In the genomic region with DNA sequence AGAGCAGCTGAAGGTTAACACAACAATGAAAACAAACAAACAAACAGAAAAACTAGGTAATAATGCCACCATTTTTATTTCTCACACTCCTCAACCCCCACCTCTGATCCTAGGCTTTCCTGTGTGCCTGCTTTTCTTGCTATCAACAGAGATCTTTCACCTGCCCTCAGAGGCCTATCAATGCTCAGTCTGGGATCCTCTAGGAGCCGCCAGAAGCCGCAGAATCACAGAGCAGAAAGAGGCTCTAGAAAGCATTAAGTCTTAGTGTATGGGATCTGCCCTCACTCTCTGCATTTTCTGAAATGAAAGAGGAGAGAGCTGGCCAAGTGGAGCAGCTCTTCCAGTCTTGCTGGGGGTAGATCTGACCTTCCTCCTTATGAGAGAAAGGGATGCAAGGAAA, we compare ENCODE assay signal across 20 cellular contexts.
DNase-seq lines count a peak whose midpoint lies in the region; FAIRE-seq and TF ChIP-seq lines count a peak whose summit lies in the region.
"Had no signal": no experiment of that assay in that cellular context is flagged by ENCODE, and none has a peak within 500 bp of the region (broad histone marks: within the 10 kb centered on the region; RNA-seq: fewer than 3 reads in every experiment).

No MANE protein-coding gene starts in this region.

- no peak overlapping the region for H3K4me3 ChIP-seq in LNCaP clone FGC (ENCODE audit: low read depth, low read length)
- no peak overlapping the region for H3K4me3 ChIP-seq in lower leg skin (ENCODE audit: low read depth, poor library complexity, severe bottlenecking)
- H3K4me3 ChIP-seq: SJCRH30, stomach had no signal

- no peak overlapping the region for H3K27ac ChIP-seq in VCaP
- H3K27ac ChIP-seq: SJCRH30, stomach had no signal

- DNase-seq in D721Med (ENCODE audit: insufficient read length, low spot score) = no peak
- no peak for DNase-seq in LNCaP clone FGC (ENCODE audit: low read depth)
- DNase-seq in islet precursor cell = peak; percentile 72
- DNase-seq in activated CD4-positive, CD25-positive, alpha-beta regulatory T cell treated with anti-CD3 and anti-CD28 coated beads, Interleukin-2, amount 50 U/mL, for 72 hours = no peak
- no peak for DNase-seq in lower leg skin (ENCODE audit: low spot score in 2 of 2)
- DNase-seq in epidermal melanocyte (ENCODE audit: insufficient read length, low spot score) = no peak
- DNase-seq: activated CD4-positive, alpha-beta T cell treated with anti-CD3 and anti-CD28 coated beads for 4 hours; activated effector memory CD4-positive, alpha-beta T cell treated with Interleukin-2 at 50 U/mL for 16 hours; dermis blood vessel endothelial cell; HFFc6; Karpas-422; NCI-H1436 treated with DMSO at 0.1 percent for 48 hours; NCI-H510A; occipital lobe; PC-3; stomach; T1000 had no signal

- peak; percentile 14 for TF ChIP-seq CTCF in D721Med (IDR thresholded peaks at IDR 0.05; ENCODE audit: insufficient read depth, missing control alignments)
- TF ChIP-seq CTCF in LNCaP clone FGC (IDR thresholded peaks at IDR 0.05; ENCODE audit: control insufficient read depth, extremely low read depth, insufficient read depth) = peak; percentile 59
- peak; percentile 62 for TF ChIP-seq CTCF in VCaP (conservative IDR thresholded peaks at IDR 0.05)
- no peak for TF ChIP-seq CTCF in lower leg skin (IDR thresholded peaks at IDR 0.05)

- no peak for TF ChIP-seq POLR2A in lower leg skin (IDR thresholded peaks at IDR 0.05)

- WGBS in lower leg skin, 2 donors = 92 to 97% methylated on average over 2 of the region's 2 CpGs

- no peak for FAIRE-seq in D721Med (lab: Jason Lieb, UNC)
- FAIRE-seq: frontal cortex had no signal

- intact Hi-C loops in lower leg skin (cut with DNase I; ENCODE audit: low total_unique reads) = no loop called here

Comparison
In these comparisons a context has a peak if more than half of its experiments do, and no peak if none do; other contexts are left out.
1. CTCF ChIP-seq: peak in D721Med (single experiment), LNCaP clone FGC (single experiment) and VCaP (single experiment); none in lower leg skin (0 of 3).